ENCODE assay signal across 10 cellular contexts in the genomic region with DNA sequence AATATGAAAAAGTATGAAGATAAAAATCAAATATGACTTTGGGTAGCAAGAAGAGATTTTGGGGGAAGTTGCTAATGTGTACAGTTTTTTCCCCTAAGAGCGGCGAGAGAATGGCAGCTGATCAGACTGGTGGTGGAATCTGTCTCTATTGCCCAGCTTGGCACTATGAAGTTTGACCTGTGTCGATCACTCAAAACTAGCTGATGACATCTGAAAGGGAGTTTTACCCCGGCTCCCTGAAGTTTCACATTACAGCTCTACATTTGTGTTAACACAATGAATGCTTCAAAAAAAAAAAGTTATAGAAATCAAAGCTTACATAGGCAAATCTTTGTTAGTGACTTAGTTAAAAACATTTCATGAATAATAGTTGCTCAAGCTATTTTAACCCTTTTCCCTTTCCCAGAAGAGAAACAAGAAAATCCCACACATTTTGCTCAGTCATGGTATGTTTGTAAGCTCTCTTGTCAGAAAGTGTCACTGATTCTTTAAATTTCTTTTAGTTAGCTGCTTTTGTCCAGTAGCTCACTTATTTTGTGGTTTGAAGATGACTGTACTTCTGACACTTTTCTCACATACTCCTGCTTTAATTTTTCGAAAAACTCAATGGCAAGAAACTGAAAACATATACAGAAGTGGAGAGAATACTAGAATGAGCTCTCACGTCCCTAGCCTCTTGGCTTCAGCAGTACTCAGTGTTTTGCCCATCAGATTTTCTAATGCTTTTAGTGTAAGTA. TPM values are rescaled to one million over a fixed set of nuclear protein-coding genes. Genes with fewer than 3 reads are reported as not detected.
DNase-seq lines count a peak whose midpoint lies in the region; ATAC-seq and TF ChIP-seq lines count a peak whose summit lies in the region.
"Had no signal": no experiment of that assay in that cellular context is flagged by ENCODE, and none has a peak within 500 bp of the region (broad histone marks: within the 10 kb centered on the region; RNA-seq: fewer than 3 reads in every experiment).

No MANE protein-coding gene starts in this region.

- peaks cover 100% of the 10 kb centered on the region for H3K79me2 ChIP-seq in neural progenitor cell (ENCODE audit: low read depth)

- H3K9me3 Mint-ChIP-seq in neural progenitor cell = peaks cover 36% of the 10 kb centered on the region

- peak overlapping the region; percentile 17 for H3K4me3 ChIP-seq in AG10803 (ENCODE audit: low read length)
- no peak overlapping the region for H3K4me3 ChIP-seq in HUES64 (ENCODE audit: low read length)
- no peak overlapping the region for H3K4me3 ChIP-seq in fibroblast of pulmonary artery (replicated peaks; ENCODE audit: low read depth, low read length)
- no peak overlapping the region for H3K4me3 ChIP-seq in neural progenitor cell
- H3K4me3 ChIP-seq: lung had no signal

- no peaks in the 10 kb centered on the region for H3K9me3 ChIP-seq in HUES64 (ENCODE audit: insufficient read depth, low read depth, low read length)
- no peaks in the 10 kb centered on the region for H3K9me3 ChIP-seq in neural progenitor cell (ENCODE audit: low read depth)

- peaks cover 49% of the 10 kb centered on the region for H3K36me3 Mint-ChIP-seq in neural progenitor cell

- H2AFZ ChIP-seq in neural progenitor cell (replicated peaks) = no peak overlapping the region

- no peak overlapping the region for H3K4me2 ChIP-seq in neural progenitor cell

- WGBS in HUES64 = 91% methylated on average over 6 of the region's 6 CpGs

- DNase-seq in AG10803 (ENCODE audit: low read depth) = peak; percentile 55
- DNase-seq in fibroblast of pulmonary artery (ENCODE audit: low read depth) = peak; percentile 42
- no peak for DNase-seq in C1 segment of cervical spinal cord (lab: John Stamatoyannopoulos, UW)
- no peak for DNase-seq in mesenteric fat pad (ENCODE audit: low spot score)
- DNase-seq in neural progenitor cell (ENCODE audit: low spot score) = no peak
- DNase-seq: central memory CD4-positive, alpha-beta T cell had no signal

- H3K27ac ChIP-seq in HUES64 (ENCODE audit: low read depth, low read length) (0 out of 2 replicates have a peak overlapping the region, but pooled peaks have one; percentile 26), neural progenitor cell (no peak overlapping the region)

- peak; percentile 48 for ATAC-seq in GM19455 (IDR thresholded peaks at IDR 0.05; ENCODE audit: unreplicated experiment)
- ATAC-seq in HG03280 (IDR thresholded peaks at IDR 0.05; ENCODE audit: unreplicated experiment) = no peak

- H3K27ac Mint-ChIP-seq in neural progenitor cell = no peak overlapping the region

- H3K4me3 Mint-ChIP-seq in neural progenitor cell = no peak overlapping the region

- H3K27me3 Mint-ChIP-seq in neural progenitor cell (ENCODE audit: insufficient read depth, low read depth) = peaks cover 3% of the 10 kb centered on the region

- H3K27me3 ChIP-seq in HUES64 (ENCODE audit: insufficient read depth, low read length) (no peaks in the 10 kb centered on the region), neural progenitor cell (no peaks in the 10 kb centered on the region)

- H3F3A ChIP-seq in neural progenitor cell (ENCODE audit: low read depth) = no peaks in the 10 kb centered on the region

- peaks cover 32% of the 10 kb centered on the region for H3K4me1 ChIP-seq in HUES64 (ENCODE audit: insufficient read depth, low read length)
- H3K4me1 ChIP-seq in neural progenitor cell = peaks cover 28% of the 10 kb centered on the region

- TF ChIP-seq CTCF in AG10803 (conservative IDR thresholded peaks at IDR 0.05; ENCODE audit: low read length) = no peak
- no peak for TF ChIP-seq CTCF in fibroblast of pulmonary artery (IDR thresholded peaks at IDR 0.05; ENCODE audit: low read length, missing control alignments)
- TF ChIP-seq CTCF in neural progenitor cell (IDR thresholded peaks at IDR 0.05) = no peak

- H3K36me3 ChIP-seq in HUES64 (ENCODE audit: insufficient read depth, low read length) (no peaks in the 10 kb centered on the region), neural progenitor cell (no peaks in the 10 kb centered on the region)

- peaks cover 99% of the 10 kb centered on the region for H4K20me1 ChIP-seq in neural progenitor cell (ENCODE audit: low read depth)

- H3K4me1 Mint-ChIP-seq in neural progenitor cell = peaks cover 13% of the 10 kb centered on the region

- H3K9ac ChIP-seq in HUES64 (ENCODE audit: low read depth, low read length) (no peak overlapping the region), neural progenitor cell (no peak overlapping the region)

RNA-seq across cellular contexts. Expression of a gene that starts 41.3 kb away (rescaled TPM):
- 30.1 TPM for polyA plus RNA-seq in HUES64 (2013, experiment 1 of 2)
- polyA plus RNA-seq in HUES64 (2013, experiment 2 of 2) = 29.4 TPM
- 48.8 TPM for total RNA-seq in mesenteric fat pad
- 104 and 108 TPM in 2 replicates for total RNA-seq in neural progenitor cell (ENCODE audit: low replicate concordance)

Comparison
In these comparisons a context has a peak if more than half of its experiments do, and no peak if none do; other contexts are left out.
1. DNase-seq: peak in AG10803 (single experiment) and fibroblast of pulmonary artery (single experiment); none in C1 segment of cervical spinal cord (0 of 14), mesenteric fat pad (single experiment) and neural progenitor cell (single experiment).